13 cellular contexts compared by ENCODE assay signal in genomic region chr16:67470314-67470713, GRCh38. TPM values are rescaled to one million over a fixed set of nuclear protein-coding genes. Genes with fewer than 3 reads are reported as not detected.
A peak's percentile ranks its signal among the peaks of the same experiment; 100 is the strongest.
DNase-seq lines count a peak whose midpoint lies in the region; ATAC-seq and TF ChIP-seq lines count a peak whose summit lies in the region.
"Had no signal": no experiment of that assay in that cellular context is flagged by ENCODE, and none has a peak within 500 bp of the region (broad histone marks: within the 10 kb centered on the region; RNA-seq: fewer than 3 reads in every experiment).

No MANE protein-coding gene starts in this region.

- no peaks in the 10 kb centered on the region for H3K27me3 ChIP-seq in aorta (ENCODE audit: control insufficient read depth in 1 of 2, insufficient read depth in 2 of 2, low read length in 1 of 2)

- H3K9me3 Mint-ChIP-seq in activated CD4-positive, alpha-beta T cell treated with anti-CD3 and anti-CD28 coated beads for 36 hours (ENCODE audit: low read depth): no peaks in the 10 kb centered on the region
- H3K9me3 Mint-ChIP-seq in activated CD4-positive, alpha-beta T cell treated with anti-CD3 and anti-CD28 coated beads, Interleukin-2, amount 10 ng/mL, durations not matched to agents 24 days and 14 days: no peaks in the 10 kb centered on the region
- H3K9me3 Mint-ChIP-seq in central memory CD8-positive, alpha-beta T cell: no peaks in the 10 kb centered on the region
- H3K9me3 Mint-ChIP-seq: activated CD4-positive, alpha-beta memory T cell treated with anti-CD3 and anti-CD28 coated beads for 36 hours; naive B cell had no signal

- no peaks in the 10 kb centered on the region for H3K9me3 ChIP-seq in aorta (ENCODE audit: control insufficient read depth, low read length)

- H3K27me3 Mint-ChIP-seq in activated CD4-positive, alpha-beta T cell treated with anti-CD3 and anti-CD28 coated beads for 36 hours: no peaks in the 10 kb centered on the region
- no peaks in the 10 kb centered on the region for H3K27me3 Mint-ChIP-seq in activated CD4-positive, alpha-beta T cell treated with anti-CD3 and anti-CD28 coated beads, Interleukin-2, amount 10 ng/mL, durations not matched to agents 24 days and 14 days
- no peaks in the 10 kb centered on the region for H3K27me3 Mint-ChIP-seq in central memory CD8-positive, alpha-beta T cell
- H3K27me3 Mint-ChIP-seq: activated CD4-positive, alpha-beta memory T cell treated with anti-CD3 and anti-CD28 coated beads for 36 hours; naive B cell had no signal

- no peak for ATAC-seq in activated CD4-positive, alpha-beta T cell treated with anti-CD3 and anti-CD28 coated beads for 36 hours
- no peak for ATAC-seq in central memory CD8-positive, alpha-beta T cell (replicated peaks; ENCODE audit: extremely low read depth, poor library complexity, severe bottlenecking)
- ATAC-seq in aorta (ENCODE audit: low FRiP score) (no peak), GM18517 (IDR thresholded peaks at IDR 0.05; ENCODE audit: unreplicated experiment) (no peak)

- H3K27ac Mint-ChIP-seq in activated CD4-positive, alpha-beta T cell treated with anti-CD3 and anti-CD28 coated beads for 36 hours: peak overlapping the region; percentile 0
- H3K27ac Mint-ChIP-seq in activated CD4-positive, alpha-beta T cell treated with anti-CD3 and anti-CD28 coated beads, Interleukin-2, amount 10 ng/mL, durations not matched to agents 24 days and 14 days: no peak overlapping the region
- H3K27ac Mint-ChIP-seq in central memory CD8-positive, alpha-beta T cell (ENCODE audit: low read depth): peak overlapping the region; percentile 2
- H3K27ac Mint-ChIP-seq: activated CD4-positive, alpha-beta memory T cell treated with anti-CD3 and anti-CD28 coated beads for 36 hours had no signal

- no peaks in the 10 kb centered on the region for H3K36me3 Mint-ChIP-seq in activated CD4-positive, alpha-beta T cell treated with anti-CD3 and anti-CD28 coated beads for 36 hours (ENCODE audit: low read depth)
- H3K36me3 Mint-ChIP-seq in activated CD4-positive, alpha-beta T cell treated with anti-CD3 and anti-CD28 coated beads, Interleukin-2, amount 10 ng/mL, durations not matched to agents 24 days and 14 days (ENCODE audit: low read depth): no peaks in the 10 kb centered on the region
- peaks cover 13% of the 10 kb centered on the region for H3K36me3 Mint-ChIP-seq in central memory CD8-positive, alpha-beta T cell (ENCODE audit: insufficient read depth)
- H3K36me3 Mint-ChIP-seq: activated CD4-positive, alpha-beta memory T cell treated with anti-CD3 and anti-CD28 coated beads for 36 hours had no signal

- TF ChIP-seq POLR2A in lower leg skin (IDR thresholded peaks at IDR 0.05): no peak

- POLR2A ChIA-PET in activated CD4-positive, alpha-beta T cell treated with anti-CD3 and anti-CD28 coated beads for 36 hours (lab: Charles Lee): no interaction called here

- CTCF ChIA-PET in activated CD4-positive, alpha-beta T cell treated with anti-CD3 and anti-CD28 coated beads for 36 hours (lab: Charles Lee): interaction anchor here (0.7 to 2.3 kb wide), 3 partner anchors 9 to 43 kb away, joined by 3 to 8 read pairs (median 5); partner anchors contain the start of gene ATP6V0D1

- WGBS in lower leg skin, 2 donors: 45 to 51% methylated on average over 7 of the region's 7 CpGs
- 5 to 8% methylated on average over 7 of the region's 7 CpGs for WGBS in aorta, 2 donors

- peaks cover 2% of the 10 kb centered on the region in 2 donors for H3K4me1 ChIP-seq in aorta (ENCODE audit: control insufficient read depth in 1 of 2, insufficient read depth in 2 of 2, low read length in 2 of 2)

- intact Hi-C loops in activated CD4-positive, alpha-beta T cell treated with anti-CD3 and anti-CD28 coated beads for 36 hours (cut with DNase I, micrococcal nuclease): no loop called here
- intact Hi-C loops in activated CD4-positive, alpha-beta T cell treated with anti-CD3 and anti-CD28 coated beads, Interleukin-2, amount 10 ng/mL, durations not matched to agents 24 days and 14 days (cut with micrococcal nuclease): no loop called here
- intact Hi-C loops in lower leg skin (cut with DNase I; ENCODE audit: low total_unique reads) (no loop called here), aorta (cut with DNase I) (no loop called here)

- no peaks in the 10 kb centered on the region for H3K36me3 ChIP-seq in aorta (ENCODE audit: control insufficient read depth in 1 of 2, insufficient read depth in 2 of 2, low read length in 1 of 2)

- no peak overlapping the region for H3K27ac ChIP-seq in aorta (ENCODE audit: low read depth in 1 of 2, low read length in 2 of 2)
- H3K27ac ChIP-seq: KMS-11 had no signal

- no peak overlapping the region for H3K4me3 ChIP-seq in lower leg skin (ENCODE audit: low read depth, poor library complexity, severe bottlenecking)
- H3K4me3 ChIP-seq in aorta (ENCODE audit: low read length in 2 of 2): no peak overlapping the region

- TF ChIP-seq CTCF in lower leg skin (IDR thresholded peaks at IDR 0.05): no peak

- H3K4me1 Mint-ChIP-seq in activated CD4-positive, alpha-beta T cell treated with anti-CD3 and anti-CD28 coated beads for 36 hours: peaks cover 18% of the 10 kb centered on the region
- peaks cover 6% of the 10 kb centered on the region for H3K4me1 Mint-ChIP-seq in activated CD4-positive, alpha-beta T cell treated with anti-CD3 and anti-CD28 coated beads, Interleukin-2, amount 10 ng/mL, durations not matched to agents 24 days and 14 days
- H3K4me1 Mint-ChIP-seq in central memory CD8-positive, alpha-beta T cell: peaks cover 72% of the 10 kb centered on the region

- DNase-seq in activated CD4-positive, alpha-beta T cell treated with anti-CD3 and anti-CD28 coated beads for 36 hours: no peak
- DNase-seq in activated CD4-positive, alpha-beta T cell treated with anti-CD3 and anti-CD28 coated beads, Interleukin-2, amount 10 ng/mL, durations not matched to agents 24 days and 14 days: no peak
- DNase-seq in central memory CD8-positive, alpha-beta T cell (ENCODE audit: low spot score in 2 of 2): no peak
- peak; percentile 64 to 94 for DNase-seq in lower leg skin (ENCODE audit: low spot score in 2 of 2)
- peak; percentile 85 to 88 for DNase-seq in aorta
- DNase-seq in T1000 (lab: John Stamatoyannopoulos, UW): no peak
- DNase-seq in activated T-cell treated with anti-CD3 and anti-CD28 coated beads, Interleukin-2, amount 50 U/mL, for 48 hours: no peak
- DNase-seq: ACHN; activated CD4-positive, alpha-beta memory T cell treated with anti-CD3 and anti-CD28 coated beads for 36 hours; naive B cell had no signal

- no peak overlapping the region for H3K4me3 Mint-ChIP-seq in activated CD4-positive, alpha-beta T cell treated with anti-CD3 and anti-CD28 coated beads for 36 hours
- H3K4me3 Mint-ChIP-seq in activated CD4-positive, alpha-beta T cell treated with anti-CD3 and anti-CD28 coated beads, Interleukin-2, amount 10 ng/mL, durations not matched to agents 24 days and 14 days: no peak overlapping the region
- no peak overlapping the region for H3K4me3 Mint-ChIP-seq in central memory CD8-positive, alpha-beta T cell
- H3K4me3 Mint-ChIP-seq: activated CD4-positive, alpha-beta memory T cell treated with anti-CD3 and anti-CD28 coated beads for 36 hours; naive B cell had no signal

RNA-seq across cellular contexts. Expression of gene ATP6V0D1, which starts 10.6 kb away (rescaled TPM):
- 10 to 100 TPM; 16.3 to 17.3 TPM for total RNA-seq in activated CD4-positive, alpha-beta T cell treated with anti-CD3 and anti-CD28 coated beads for 36 hours
- 30.9 and 31.8 TPM in 2 replicates for total RNA-seq in activated CD4-positive, alpha-beta T cell treated with anti-CD3 and anti-CD28 coated beads, Interleukin-2, amount 10 ng/mL, durations not matched to agents 24 days and 14 days
- total RNA-seq in lower leg skin (100 to 1,000 TPM; 114 to 141 (median 131) TPM), aorta (10 to 100 TPM; 58.7 to 62.0 TPM)
- polyA plus RNA-seq in aorta: 10 to 100 TPM; 52.0 to 88.0 TPM

RNA-seq across cellular contexts. Expression of gene AGRP, which starts 13.0 kb away (rescaled TPM):
- not detected for total RNA-seq in activated CD4-positive, alpha-beta T cell treated with anti-CD3 and anti-CD28 coated beads for 36 hours
- total RNA-seq in activated CD4-positive, alpha-beta T cell treated with anti-CD3 and anti-CD28 coated beads, Interleukin-2, amount 10 ng/mL, durations not matched to agents 24 days and 14 days: not detected in 2 replicates
- not detected for total RNA-seq in lower leg skin
- not detected for total RNA-seq in aorta
- 1 to 10 TPM in 1 of 2 donors, not detected in 1; 1.5 TPM for polyA plus RNA-seq in aorta
- total RNA-seq: activated CD4-positive, alpha-beta memory T cell treated with anti-CD3 and anti-CD28 coated beads for 36 hours; glomerular endothelial cell had no signal

RNA-seq across cellular contexts. Expression of gene HSD11B2, which starts 39.4 kb away (rescaled TPM):
- 1 to 10 TPM; 2.0 to 2.2 TPM for total RNA-seq in activated CD4-positive, alpha-beta T cell treated with anti-CD3 and anti-CD28 coated beads for 36 hours
- total RNA-seq in activated CD4-positive, alpha-beta T cell treated with anti-CD3 and anti-CD28 coated beads, Interleukin-2, amount 10 ng/mL, durations not matched to agents 24 days and 14 days: 3.5 and 5.2 TPM in 2 replicates
- 100 to 1,000 TPM in 1 of 4 donors, 10 to 100 TPM in 3; 63.2 to 121 (median 80.8) TPM for total RNA-seq in lower leg skin
- 1 to 10 TPM in 1 of 2 donors, not detected in 1; 1.1 TPM for total RNA-seq in aorta
- polyA plus RNA-seq in aorta: 10 to 100 TPM in 1 of 2 donors, not detected in 1; 13.3 TPM
- total RNA-seq: glomerular endothelial cell had no signal

RNA-seq across cellular contexts. Expression of gene ZDHHC1, which starts 54.0 kb away (rescaled TPM):
- under 1 TPM; 0.58 to 0.98 TPM for total RNA-seq in activated CD4-positive, alpha-beta T cell treated with anti-CD3 and anti-CD28 coated beads for 36 hours
- 0.54 and 0.85 TPM in 2 replicates for total RNA-seq in activated CD4-positive, alpha-beta T cell treated with anti-CD3 and anti-CD28 coated beads, Interleukin-2, amount 10 ng/mL, durations not matched to agents 24 days and 14 days
- total RNA-seq in lower leg skin (10 to 100 TPM; 15.1 to 24.7 (median 21.4) TPM), aorta (10 to 100 TPM in 1 of 2 donors, 1 to 10 TPM in 1; 8.4 to 14.8 TPM)
- 10 to 100 TPM in 1 of 2 donors, 1 to 10 TPM in 1; 5.3 to 11.3 TPM for polyA plus RNA-seq in aorta

RNA-seq across cellular contexts. Expression of gene RIPOR1, which starts 58.3 kb away (rescaled TPM):
- total RNA-seq in activated CD4-positive, alpha-beta T cell treated with anti-CD3 and anti-CD28 coated beads for 36 hours: 10 to 100 TPM; 18.9 to 24.1 TPM
- 23.3 and 27.7 TPM in 2 replicates for total RNA-seq in activated CD4-positive, alpha-beta T cell treated with anti-CD3 and anti-CD28 coated beads, Interleukin-2, amount 10 ng/mL, durations not matched to agents 24 days and 14 days
- total RNA-seq in lower leg skin (10 to 100 TPM; 19.3 to 28.6 (median 23.6) TPM), aorta (100 to 1,000 TPM; 105 to 120 TPM)
- 10 to 100 TPM; 22.7 to 65.5 TPM for polyA plus RNA-seq in aorta

Comparison
In these comparisons a context has a peak if more than half of its experiments do, and no peak if none do; other contexts are left out.
1. DNase-seq: peak in lower leg skin (2 of 2) and aorta (2 of 2); none in activated CD4-positive, alpha-beta T cell treated with anti-CD3 and anti-CD28 coated beads for 36 hours (single experiment), activated CD4-positive, alpha-beta T cell treated with anti-CD3 and anti-CD28 coated beads, Interleukin-2, amount 10 ng/mL, durations not matched to agents 24 days and 14 days (single experiment), central memory CD8-positive, alpha-beta T cell (0 of 2), T1000 (single experiment) and activated T-cell treated with anti-CD3 and anti-CD28 coated beads, Interleukin-2, amount 50 U/mL, for 48 hours (0 of 2).
2. RNA of gene HSD11B2, which starts 39.4 kb away (total RNA-seq): 63.2 to 121 TPM in lower leg skin; 3.5 to 5.2 TPM in activated CD4-positive, alpha-beta T cell treated with anti-CD3 and anti-CD28 coated beads, Interleukin-2, amount 10 ng/mL, durations not matched to agents 24 days and 14 days, 2.0 to 2.2 TPM in activated CD4-positive, alpha-beta T cell treated with anti-CD3 and anti-CD28 coated beads for 36 hours and 1.1 TPM in aorta; every median in the first group is over 10 times any median in the second.